In the genomic region with DNA sequence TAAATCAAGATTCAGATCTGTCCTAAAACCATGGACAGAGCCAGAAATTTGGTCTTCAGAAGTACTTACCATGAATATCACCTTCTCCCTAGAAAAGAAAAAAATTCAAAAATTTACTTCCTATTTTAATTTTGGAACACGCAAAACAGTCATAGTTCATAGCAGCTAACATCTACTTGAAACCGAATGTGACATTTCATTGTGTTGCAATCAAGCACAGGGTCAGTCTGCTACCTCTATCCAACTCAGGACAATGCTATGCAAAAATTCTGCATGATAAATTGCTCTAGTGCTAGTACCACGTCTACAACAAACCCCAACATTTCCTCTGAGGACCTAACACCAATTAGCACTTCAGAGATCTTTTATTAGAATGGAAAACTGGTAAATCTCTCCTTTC, we compare ENCODE assay signal across 23 cellular contexts. TPM values are rescaled to one million over a fixed set of nuclear protein-coding genes. Genes with fewer than 3 reads are reported as not detected.
DNase-seq lines count a peak whose midpoint lies in the region; ATAC-seq and TF ChIP-seq lines count a peak whose summit lies in the region.
"Had no signal": no experiment of that assay in that cellular context is flagged by ENCODE, and none has a peak within 500 bp of the region (broad histone marks: within the 10 kb centered on the region; RNA-seq: fewer than 3 reads in every experiment).

No MANE protein-coding gene starts in this region.

- no TSS peak for BruUV-seq in IMR-90 (replicated peaks; lab: Mats Ljungman, UMichigan)

- no peak for DNase-seq in CD4-positive, alpha-beta memory T cell
- DNase-seq in IMR-90 = peak; percentile 25
- DNase-seq in choroid plexus epithelial cell (ENCODE audit: low read depth) = peak; percentile 60
- DNase-seq in osteocyte (ENCODE audit: extremely low spot score, unreplicated experiment) = no peak
- no peak for DNase-seq in T-helper 2 cell treated with Interferon-gamma antibody and Interleukin-4, amounts not matched to agents 5 μg/mL and 100 μg/mL, for 36 hours (ENCODE audit: low spot score)
- DNase-seq: activated CD4-positive, alpha-beta memory T cell treated with anti-CD3 and anti-CD28 coated beads, Interleukin-2, amount 10 ng/mL, durations not matched to agents 7 days and 5 days; activated naive CD4-positive, alpha-beta T cell treated with Interleukin-2 at 50 U/mL for 16 hours; anterior cingulate cortex; central memory CD4-positive, alpha-beta T cell; DMS79 treated with DMSO at 0.1 percent for 48 hours; foreskin melanocyte; hippocampal formation; MG63; NCI-H1694; NCI-H69; RPMI8226; T1000 had no signal

- peaks cover 12% of the 10 kb centered on the region for H4K20me1 ChIP-seq in IMR-90 (ENCODE audit: insufficient read depth, low read length)

- H3K14ac ChIP-seq in IMR-90 (replicated peaks; ENCODE audit: low read depth, low read length) = no peak overlapping the region

- intact Hi-C loops in CD4-positive, alpha-beta memory T cell (cut with micrococcal nuclease) = no loop called here
- intact Hi-C loops in IMR-90 (cut with micrococcal nuclease) = no loop called here

- POLR2A ChIA-PET in CD4-positive, alpha-beta memory T cell (lab: Charles Lee; ENCODE audit: partially characterized antibody) = no interaction called here
- POLR2A ChIA-PET in IMR-90 (lab: Charles Lee; ENCODE audit: unreplicated experiment) = no interaction called here

- no peak overlapping the region for H3K9ac ChIP-seq in IMR-90 (ENCODE audit: low read depth, low read length)
- H3K9ac ChIP-seq: neural progenitor cell had no signal

- no peak overlapping the region for H2BK120ac ChIP-seq in IMR-90 (ENCODE audit: low read depth, low read length)

- no peak overlapping the region for H2BK5ac ChIP-seq in IMR-90 (ENCODE audit: low read depth, low read length, poor library complexity, severe bottlenecking)

- H3K56ac ChIP-seq in IMR-90 (ENCODE audit: extremely low read depth, insufficient read depth, low read length) = no peak overlapping the region

- no peak overlapping the region for H3K4me2 ChIP-seq in IMR-90 (ENCODE audit: low read depth, low read length)
- H3K4me2 ChIP-seq: neural progenitor cell had no signal

- H3K27ac ChIP-seq in CD4-positive, alpha-beta memory T cell (ENCODE audit: low read depth, low read length) = no peak overlapping the region
- H3K27ac ChIP-seq in IMR-90 (ENCODE audit: insufficient read depth, low read length) = no peak overlapping the region
- H3K27ac ChIP-seq: neural progenitor cell, psoas muscle, thoracic aorta had no signal

- H3K4me3 ChIP-seq in CD4-positive, alpha-beta memory T cell (ENCODE audit: low read length in 2 of 2) = no peak overlapping the region
- no peak overlapping the region for H3K4me3 ChIP-seq in IMR-90 (ENCODE audit: insufficient read depth, low read depth, low read length)
- no peak overlapping the region for H3K4me3 ChIP-seq in choroid plexus epithelial cell (ENCODE audit: low read depth, low read length)
- H3K4me3 ChIP-seq: GM12878, MG63, neural progenitor cell, psoas muscle, thoracic aorta had no signal

- H3K4me1 Mint-ChIP-seq in CD4-positive, alpha-beta memory T cell = peaks cover 8 to 12% (median 9%) of the 10 kb centered on the region in 4 donors
- peaks cover 6% of the 10 kb centered on the region for H3K4me1 Mint-ChIP-seq in osteocyte (ENCODE audit: unreplicated experiment)
- peaks cover 12% of the 10 kb centered on the region for H3K4me1 Mint-ChIP-seq in T-helper 2 cell treated with Interferon-gamma antibody and Interleukin-4, amounts not matched to agents 5 μg/mL and 100 μg/mL, for 36 hours (ENCODE audit: low read depth)

- no peak for TF ChIP-seq RAD21 in IMR-90 (IDR thresholded peaks at IDR 0.05; ENCODE audit: low read length)

- H2AK9ac ChIP-seq in IMR-90 (replicated peaks; ENCODE audit: low read depth, low read length, poor library complexity) = no peak overlapping the region

- 88% methylated on average over 2 of the region's 3 CpGs; no CpG with 5 or more reads in 1 of the 2 experiments for WGBS in IMR-90 (ENCODE audit: extremely low coverage in 2 of 2, insufficient read length in 1 of 2), 2 experiments

- no peak for TF ChIP-seq POLR2A in IMR-90 (IDR thresholded peaks at IDR 0.05; ENCODE audit: low read depth, low read length)

- H3K9me3 Mint-ChIP-seq in CD4-positive, alpha-beta memory T cell = no peaks in the 10 kb centered on the region
- no peaks in the 10 kb centered on the region for H3K9me3 Mint-ChIP-seq in osteocyte (ENCODE audit: unreplicated experiment)
- H3K9me3 Mint-ChIP-seq in T-helper 2 cell treated with Interferon-gamma antibody and Interleukin-4, amounts not matched to agents 5 μg/mL and 100 μg/mL, for 36 hours = no peaks in the 10 kb centered on the region
- H3K9me3 Mint-ChIP-seq: activated CD4-positive, alpha-beta memory T cell treated with anti-CD3 and anti-CD28 coated beads, Interleukin-2, amount 10 ng/mL, durations not matched to agents 7 days and 5 days; neural progenitor cell had no signal

- peak overlapping the region in 4 of 7 donors; percentile 60 to 92 (median 67) for H3K27ac Mint-ChIP-seq in CD4-positive, alpha-beta memory T cell
- peak overlapping the region; percentile 0 for H3K27ac Mint-ChIP-seq in osteocyte (ENCODE audit: unreplicated experiment)
- no peak overlapping the region for H3K27ac Mint-ChIP-seq in T-helper 2 cell treated with Interferon-gamma antibody and Interleukin-4, amounts not matched to agents 5 μg/mL and 100 μg/mL, for 36 hours
- H3K27ac Mint-ChIP-seq: activated CD4-positive, alpha-beta memory T cell treated with anti-CD3 and anti-CD28 coated beads, Interleukin-2, amount 10 ng/mL, durations not matched to agents 7 days and 5 days had no signal

- H4K8ac ChIP-seq in IMR-90 (ENCODE audit: low read depth in 2 of 2, low read length in 2 of 2) = no peak overlapping the region

- H3K79me1 ChIP-seq in IMR-90 (ENCODE audit: low read depth in 1 of 2, low read length in 2 of 2) = peaks cover 45 to 63% of the 10 kb centered on the region in 2 experiments

- no peaks in the 10 kb centered on the region for H3K27me3 ChIP-seq in CD4-positive, alpha-beta memory T cell (ENCODE audit: insufficient read depth, low read length)
- H3K27me3 ChIP-seq in IMR-90 (ENCODE audit: control insufficient read depth, insufficient read depth, low read length) = no peaks in the 10 kb centered on the region
- H3K27me3 ChIP-seq: MG63, neural progenitor cell had no signal

- H3K23ac ChIP-seq in IMR-90 (ENCODE audit: low read depth, low read length) = no peak overlapping the region

- no peak overlapping the region for H3K18ac ChIP-seq in IMR-90 (ENCODE audit: low read depth, low read length)

- no peak overlapping the region for H4K5ac ChIP-seq in IMR-90 (ENCODE audit: low read depth, low read length)

- ATAC-seq in IMR-90 (ENCODE audit: low read depth) = no peak
- ATAC-seq in HG02588 (IDR thresholded peaks at IDR 0.05; ENCODE audit: unreplicated experiment) = no peak
- ATAC-seq in GM18502 (IDR thresholded peaks at IDR 0.05; ENCODE audit: poor library complexity, unreplicated experiment) = no peak
- ATAC-seq: GM12878 had no signal

- no peaks in the 10 kb centered on the region; the same call in 1 of the 2 replicates for H3K9me1 ChIP-seq in IMR-90 (ENCODE audit: insufficient read depth, low read length)

- no peak overlapping the region for H4K91ac ChIP-seq in IMR-90 (ENCODE audit: insufficient read depth, low read depth, low read length)

- no peak overlapping the region for H3K4me3 Mint-ChIP-seq in CD4-positive, alpha-beta memory T cell
- H3K4me3 Mint-ChIP-seq in osteocyte (ENCODE audit: unreplicated experiment) = no peak overlapping the region
- H3K4me3 Mint-ChIP-seq in T-helper 2 cell treated with Interferon-gamma antibody and Interleukin-4, amounts not matched to agents 5 μg/mL and 100 μg/mL, for 36 hours = no peak overlapping the region
- H3K4me3 Mint-ChIP-seq: activated CD4-positive, alpha-beta memory T cell treated with anti-CD3 and anti-CD28 coated beads, Interleukin-2, amount 10 ng/mL, durations not matched to agents 7 days and 5 days had no signal

- no peaks in the 10 kb centered on the region for H3K27me3 Mint-ChIP-seq in CD4-positive, alpha-beta memory T cell
- no peaks in the 10 kb centered on the region for H3K27me3 Mint-ChIP-seq in osteocyte (ENCODE audit: unreplicated experiment)
- no peaks in the 10 kb centered on the region for H3K27me3 Mint-ChIP-seq in T-helper 2 cell treated with Interferon-gamma antibody and Interleukin-4, amounts not matched to agents 5 μg/mL and 100 μg/mL, for 36 hours (ENCODE audit: low read depth)
- H3K27me3 Mint-ChIP-seq: activated CD4-positive, alpha-beta memory T cell treated with anti-CD3 and anti-CD28 coated beads, Interleukin-2, amount 10 ng/mL, durations not matched to agents 7 days and 5 days had no signal

- TF ChIP-seq CTCF in IMR-90 (conservative IDR thresholded peaks at IDR 0.05; ENCODE audit: low read depth, low read length) (no peak), choroid plexus epithelial cell (conservative IDR thresholded peaks at IDR 0.05; ENCODE audit: low read depth, low read length) (no peak), osteocyte (IDR thresholded peaks at IDR 0.05) (no peak)

- in situ Hi-C loops in IMR-90 (cut with MboI; ENCODE audit: low sequenced_read_pairs) = no loop called here

- CTCF ChIA-PET in CD4-positive, alpha-beta memory T cell (lab: Charles Lee; ENCODE audit: partially characterized antibody) = interaction anchor here (2.7 kb wide), 1 partner anchor 33 kb away, joined by 15 read pairs; no protein-coding TSS in a partner anchor
- CTCF ChIA-PET in IMR-90 (lab: Yijun Ruan, JAX) = no interaction called here

- dilution Hi-C loops in IMR-90 (cut with HindIII; ENCODE audit: low sequenced_read_pairs, unreplicated experiment) = no loop called here

- no peak overlapping the region for H2AK5ac ChIP-seq in IMR-90 (ENCODE audit: low read depth, low read length)

- peaks cover 27% of the 10 kb centered on the region for H3K36me3 ChIP-seq in CD4-positive, alpha-beta memory T cell (ENCODE audit: insufficient read depth, low read length)
- peaks cover 43% of the 10 kb centered on the region for H3K36me3 ChIP-seq in IMR-90 (ENCODE audit: control insufficient read depth, insufficient read depth, low read length)
- H3K36me3 ChIP-seq: thoracic aorta had no signal

- no peak overlapping the region for H3K4ac ChIP-seq in IMR-90 (ENCODE audit: low read depth, low read length)

- no peak overlapping the region for H2AFZ ChIP-seq in IMR-90 (replicated peaks; ENCODE audit: low read length, poor library complexity)
- H2AFZ ChIP-seq: neural progenitor cell had no signal

- no peaks in the 10 kb centered on the region for H3K9me3 ChIP-seq in CD4-positive, alpha-beta memory T cell (ENCODE audit: control insufficient read depth in 1 of 2, low read length in 2 of 2)
- no peaks in the 10 kb centered on the region for H3K9me3 ChIP-seq in IMR-90 (ENCODE audit: control insufficient read depth, insufficient read depth, low read length)
- H3K9me3 ChIP-seq: MG63, psoas muscle, thoracic aorta had no signal

- no peak overlapping the region for H2BK15ac ChIP-seq in IMR-90 (ENCODE audit: low read depth, low read length)

- H3K36me3 Mint-ChIP-seq in CD4-positive, alpha-beta memory T cell = peaks cover 22 to 50% of the 10 kb centered on the region in 2 donors
- peaks cover 35% of the 10 kb centered on the region for H3K36me3 Mint-ChIP-seq in osteocyte (ENCODE audit: unreplicated experiment)
- peaks cover 46% of the 10 kb centered on the region for H3K36me3 Mint-ChIP-seq in T-helper 2 cell treated with Interferon-gamma antibody and Interleukin-4, amounts not matched to agents 5 μg/mL and 100 μg/mL, for 36 hours (ENCODE audit: low read depth)

- peaks cover 2% of the 10 kb centered on the region for H3K4me1 ChIP-seq in CD4-positive, alpha-beta memory T cell (ENCODE audit: insufficient read depth, low read length)
- 0 out of 2 replicates have a peak, but pooled peaks cover 1% of the 10 kb centered on the region for H3K4me1 ChIP-seq in IMR-90 (ENCODE audit: control insufficient read depth, insufficient read depth, low read length)
- H3K4me1 ChIP-seq: neural progenitor cell, psoas muscle had no signal

- no peak overlapping the region for H2BK20ac ChIP-seq in IMR-90 (ENCODE audit: low read depth, low read length)

RNA-seq across cellular contexts. Expression of a gene that starts 7.7 kb away (rescaled TPM):
- 10 to 100 TPM; 37.8 to 38.9 TPM for total RNA-seq in CD4-positive, alpha-beta memory T cell
- polyA plus RNA-seq in CD4-positive, alpha-beta memory T cell = 100 to 1,000 TPM; 105 to 130 TPM
- total RNA-seq in IMR-90 (2012; rRNA removed) (118 and 127 TPM in 2 replicates), osteocyte (89.7 and 95.9 TPM in 2 replicates)
- 236 and 272 TPM in 2 replicates for polyA plus RNA-seq in IMR-90 (2012; rRNA removed)
- 333 and 450 TPM in 2 replicates for polyA plus RNA-seq in IMR-90 (2012; cell fraction: cytosol; rRNA removed)
- 92.9 and 111 TPM in 2 replicates for polyA plus RNA-seq in IMR-90 (2012; cell fraction: nucleus; rRNA removed; ENCODE audit: low replicate concordance)

RNA-seq across cellular contexts. Expression of a gene that starts 15.1 kb away (rescaled TPM):
- total RNA-seq in CD4-positive, alpha-beta memory T cell = 10 to 100 TPM; 40.1 to 46.6 TPM
- polyA plus RNA-seq in CD4-positive, alpha-beta memory T cell = 10 to 100 TPM; 22.4 to 32.6 TPM
- total RNA-seq in IMR-90 (2012; rRNA removed) = 23.1 and 24.0 TPM in 2 replicates
- polyA plus RNA-seq in IMR-90 (2012; rRNA removed) = 44.6 and 62.1 TPM in 2 replicates
- 36.7 and 49.9 TPM in 2 replicates for polyA plus RNA-seq in IMR-90 (2012; cell fraction: cytosol; rRNA removed)
- polyA plus RNA-seq in IMR-90 (2012; cell fraction: nucleus; rRNA removed; ENCODE audit: low replicate concordance) = 78.2 and 163 TPM in 2 replicates
- 45.6 and 48.2 TPM in 2 replicates for total RNA-seq in osteocyte

RNA-seq across cellular contexts. Expression of a gene that starts 36.2 kb away (rescaled TPM):
- total RNA-seq in CD4-positive, alpha-beta memory T cell = 100 to 1,000 TPM; 255 to 264 TPM
- polyA plus RNA-seq in CD4-positive, alpha-beta memory T cell = 100 to 1,000 TPM; 302 to 416 TPM
- total RNA-seq in IMR-90 (2012; rRNA removed) = 71.3 and 133 TPM in 2 replicates
- polyA plus RNA-seq in IMR-90 (2012; rRNA removed) = 75.5 and 83.7 TPM in 2 replicates
- 40.3 and 59.1 TPM in 2 replicates for polyA plus RNA-seq in IMR-90 (2012; cell fraction: cytosol; rRNA removed)
- 7.6 and 30.4 TPM in 2 replicates for polyA plus RNA-seq in IMR-90 (2012; cell fraction: nucleus; rRNA removed; ENCODE audit: low replicate concordance)
- 472 and 483 TPM in 2 replicates for total RNA-seq in osteocyte

RNA-seq across cellular contexts. Expression of a gene that starts 36.8 kb away (rescaled TPM):
- 10 to 100 TPM; 20.0 to 21.9 TPM for total RNA-seq in CD4-positive, alpha-beta memory T cell
- polyA plus RNA-seq in CD4-positive, alpha-beta memory T cell = 1 to 10 TPM; 1.3 to 3.5 TPM
- total RNA-seq in IMR-90 (2012; rRNA removed) = 1.7 and 1.8 TPM in 2 replicates
- 6.9 and 7.3 TPM in 2 replicates for polyA plus RNA-seq in IMR-90 (2012; rRNA removed)
- polyA plus RNA-seq in IMR-90 (2012; cell fraction: cytosol; rRNA removed) = 7.1 and 7.3 TPM in 2 replicates
- 4.8 and 7.7 TPM in 2 replicates for polyA plus RNA-seq in IMR-90 (2012; cell fraction: nucleus; rRNA removed; ENCODE audit: low replicate concordance)
- total RNA-seq in osteocyte = 12.8 and 13.6 TPM in 2 replicates

RNA-seq across cellular contexts. Expression of a gene that starts 58.8 kb away (rescaled TPM):
- 10 to 100 TPM; 12.5 to 13.9 TPM for total RNA-seq in CD4-positive, alpha-beta memory T cell
- polyA plus RNA-seq in CD4-positive, alpha-beta memory T cell = 1 to 10 TPM; 2.9 to 3.7 TPM
- total RNA-seq in IMR-90 (2012; rRNA removed) (1.1 and 1.8 TPM in 2 replicates), osteocyte (7.0 and 7.6 TPM in 2 replicates)
- 5.9 and 7.1 TPM in 2 replicates for polyA plus RNA-seq in IMR-90 (2012; rRNA removed)
- polyA plus RNA-seq in IMR-90 (2012; cell fraction: cytosol; rRNA removed) = 1.9 and 9.5 TPM in 2 replicates
- 19.4 and 39.3 TPM in 2 replicates for polyA plus RNA-seq in IMR-90 (2012; cell fraction: nucleus; rRNA removed; ENCODE audit: low replicate concordance)

Comparison
In these comparisons a context has a peak if more than half of its experiments do, and no peak if none do; other contexts are left out.
1. DNase-seq: peak in IMR-90 (single experiment) and choroid plexus epithelial cell (single experiment); none in CD4-positive, alpha-beta memory T cell (0 of 5), osteocyte (single experiment) and T-helper 2 cell treated with Interferon-gamma antibody and Interleukin-4, amounts not matched to agents 5 μg/mL and 100 μg/mL, for 36 hours (single experiment).